Comparison of ENCODE assay signal across 22 cellular contexts in the genomic region with DNA sequence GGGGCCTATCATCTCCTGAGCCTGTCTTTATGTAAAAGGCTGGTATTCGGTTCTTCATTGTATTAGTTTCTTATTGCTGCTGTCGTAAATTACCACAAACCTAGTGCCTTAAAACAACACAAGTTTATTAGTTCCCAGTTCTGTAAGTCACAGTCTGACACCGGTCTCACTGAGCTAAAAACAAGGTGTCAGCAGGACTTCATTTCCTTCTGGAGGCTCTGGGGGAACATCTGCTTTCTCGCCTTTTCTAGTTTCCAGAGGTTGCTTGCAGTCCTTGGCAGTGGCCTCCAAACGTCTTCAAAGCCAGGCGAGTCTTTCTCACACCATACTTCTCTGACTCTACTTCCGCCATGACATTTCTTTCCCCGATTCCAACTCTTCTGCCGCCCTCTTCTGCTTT.
"Had no signal": no experiment of that assay in that cellular context is flagged by ENCODE, and none has a peak within 500 bp of the region (broad histone marks: within the 10 kb centered on the region; RNA-seq: fewer than 3 reads in every experiment).

No MANE protein-coding gene starts in this region.

- H3K27me3 ChIP-seq: brain microvascular endothelial cell, cardiac muscle cell had no signal

- H3K27ac ChIP-seq: brain microvascular endothelial cell, cardiac muscle cell had no signal

- H3K36me3 Mint-ChIP-seq: activated CD4-positive, alpha-beta memory T cell treated with anti-CD3 and anti-CD28 coated beads for 36 hours; activated naive CD8-positive, alpha-beta T cell treated with anti-CD3 and anti-CD28 coated beads for 36 hours had no signal

- H3K9me3 Mint-ChIP-seq: activated CD4-positive, alpha-beta memory T cell treated with anti-CD3 and anti-CD28 coated beads for 36 hours; activated CD4-positive, alpha-beta T cell treated with anti-CD3 and anti-CD28 coated beads, Interleukin-2, amount 10 ng/mL, durations not matched to agents 7 days and 5 days had no signal

- H3K36me3 ChIP-seq: brain microvascular endothelial cell, cardiac muscle cell had no signal

- DNase-seq: activated CD4-positive, alpha-beta memory T cell treated with anti-CD3 and anti-CD28 coated beads for 36 hours; activated CD4-positive, alpha-beta T cell treated with anti-CD3 and anti-CD28 coated beads, Interleukin-2, amount 10 ng/mL, durations not matched to agents 7 days and 5 days; activated CD4-positive, CD25-positive, alpha-beta regulatory T cell; activated CD8-positive, alpha-beta memory T cell treated with anti-CD3 and anti-CD28 coated beads for 24 hours; activated effector memory CD4-positive, alpha-beta T cell treated with anti-CD3 and anti-CD28 coated beads, Interleukin-2, amount 50 U/mL, for 16 hours; activated naive CD4-positive, alpha-beta T cell treated with Interleukin-2 at 50 U/mL for 16 hours; activated naive CD8-positive, alpha-beta T cell treated with anti-CD3 and anti-CD28 coated beads for 36 hours; activated T-cell treated with anti-CD3 and anti-CD28 coated beads, Interleukin-2, amount 50 U/mL, for 4 hours; brain microvascular endothelial cell; cerebellar nuclear complex; KBM-7; NCI-H1092; NCI-H1930; NCI-H2227 treated with DMSO at 0.1 percent for 48 hours; NCI-H446 treated with DMSO at 0.1 percent for 48 hours; NCI-H524 treated with DMSO at 0.1 percent for 48 hours; NCI-H774; PC-3; SHP77 treated with DMSO at 0.1 percent for 48 hours; T-helper 17 cell; T-helper 9 cell had no signal

- H3K4me1 Mint-ChIP-seq: activated CD4-positive, alpha-beta T cell treated with anti-CD3 and anti-CD28 coated beads, Interleukin-2, amount 10 ng/mL, durations not matched to agents 7 days and 5 days had no signal

- H3K4me3 Mint-ChIP-seq: activated CD4-positive, alpha-beta memory T cell treated with anti-CD3 and anti-CD28 coated beads for 36 hours; activated CD4-positive, alpha-beta T cell treated with anti-CD3 and anti-CD28 coated beads, Interleukin-2, amount 10 ng/mL, durations not matched to agents 7 days and 5 days; activated naive CD8-positive, alpha-beta T cell treated with anti-CD3 and anti-CD28 coated beads for 36 hours; activated T-cell treated with anti-CD3 and anti-CD28 coated beads, Interleukin-2, amount 50 U/mL, for 4 hours; T-helper 17 cell had no signal

- ATAC-seq: activated T-cell treated with anti-CD3 and anti-CD28 coated beads, Interleukin-2, amount 50 U/mL, for 4 hours; PC-3; T-helper 17 cell had no signal

- H3K27ac Mint-ChIP-seq: activated CD4-positive, alpha-beta memory T cell treated with anti-CD3 and anti-CD28 coated beads for 36 hours; activated CD4-positive, alpha-beta T cell treated with anti-CD3 and anti-CD28 coated beads, Interleukin-2, amount 10 ng/mL, durations not matched to agents 7 days and 5 days; activated naive CD8-positive, alpha-beta T cell treated with anti-CD3 and anti-CD28 coated beads for 36 hours; T-helper 17 cell had no signal

- H3K4me3 ChIP-seq: cardiac muscle cell had no signal
